Comparison of ENCODE assay signal across 6 cellular contexts in the genomic region with DNA sequence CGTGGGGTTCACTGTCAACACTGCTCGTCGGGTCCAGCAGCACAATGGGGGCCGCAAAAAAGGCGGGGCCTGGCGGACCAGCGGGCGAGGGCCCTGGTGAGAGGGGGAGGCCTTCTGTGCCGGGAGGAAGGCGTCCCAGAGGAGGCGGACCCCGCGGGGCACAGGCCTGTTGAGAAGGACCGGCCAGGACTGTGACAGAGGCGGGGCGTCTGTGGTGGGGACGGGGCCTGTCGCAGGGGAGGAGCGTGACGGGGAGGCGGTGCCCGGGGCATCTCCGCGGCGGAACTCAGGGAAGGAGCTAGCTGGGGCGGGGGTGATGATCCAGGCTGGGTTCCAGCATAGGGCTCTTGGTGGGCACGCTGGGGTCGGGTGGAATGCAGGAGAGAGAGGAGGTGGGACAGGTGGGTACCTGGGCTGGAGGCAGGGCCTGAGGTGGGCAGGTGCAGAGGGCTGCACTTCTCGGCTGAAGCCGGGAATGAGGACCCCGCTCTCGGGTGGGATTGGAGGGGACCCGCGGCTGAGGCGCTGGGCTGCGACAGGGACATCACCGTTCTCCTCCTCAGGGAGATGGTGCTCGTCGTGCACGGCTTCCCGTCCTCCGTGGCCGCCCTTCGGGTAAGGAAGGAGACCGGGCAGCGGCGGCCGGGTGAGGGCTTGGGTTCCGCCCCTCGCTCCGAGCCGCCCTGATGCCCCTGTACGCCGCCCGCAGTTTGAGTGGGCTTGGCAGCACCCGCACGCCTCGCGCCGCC. TPM values are rescaled to one million over a fixed set of nuclear protein-coding genes. Genes with fewer than 3 reads are reported as not detected.
DNase-seq lines count a peak whose midpoint lies in the region; ATAC-seq, FAIRE-seq and TF ChIP-seq lines count a peak whose summit lies in the region.
"Not testable (repeated sequence)": the region's sequence is repeated elsewhere in the genome, so short reads cannot be mapped to it uniquely, and the experiment has no call there.

No MANE protein-coding gene starts in this region.

- H3K4me2 ChIP-seq in K562 (ENCODE audit: insufficient read depth, low read length), result peak overlapping the region; percentile 41; the same call in 1 of the 2 replicates

- CTCF ChIA-PET in K562 (lab: Yijun Ruan, JAX; ENCODE audit: low intra/inter-chr PET ratio), result not testable (repeated sequence)

- not testable (repeated sequence) for DNase-seq in Jurkat, Clone E6-1 (ENCODE audit: low read depth, low spot score); K562 (ENCODE audit: extremely low read depth in 1 of 4, low spot score in 3 of 4); kidney epithelial cell (ENCODE audit: low read depth)

- not testable (repeated sequence) for H4K20me1 ChIP-seq in K562 (replicated peaks; ENCODE audit: control insufficient read depth, insufficient read depth, low read length)

- H3K27ac Mint-ChIP-seq in stimulated activated memory B cell treated with anti-CD40 and anti-IgM and Interleukin-4, amounts not matched to agents 10 μg/mL and 1 μg/mL and 100 μg/mL, for 72 hours, result not testable (repeated sequence)

- not testable (repeated sequence) for H3K4me1 ChIP-seq in K562 (replicated peaks in 1 of 2; ENCODE audit: control insufficient read depth in 2 of 2, insufficient read depth in 2 of 2, low read length in 2 of 2)

- H3K4me3 ChIP-seq in Jurkat, Clone E6-1 (ENCODE audit: low read length), result peak overlapping the region; percentile 45
- not testable (repeated sequence) for H3K4me3 ChIP-seq in K562
- peak overlapping the region; percentile 47 for H3K4me3 ChIP-seq in kidney epithelial cell (ENCODE audit: low read depth, low read length)

- not testable (repeated sequence) for H3K4me1 Mint-ChIP-seq in stimulated activated memory B cell treated with anti-CD40 and anti-IgM and Interleukin-4, amounts not matched to agents 10 μg/mL and 1 μg/mL and 100 μg/mL, for 72 hours

- not testable (repeated sequence) for H3K4me3 Mint-ChIP-seq in stimulated activated memory B cell treated with anti-CD40 and anti-IgM and Interleukin-4, amounts not matched to agents 10 μg/mL and 1 μg/mL and 100 μg/mL, for 72 hours

- not testable (repeated sequence) for H3K9me3 ChIP-seq in K562 (replicated peaks; ENCODE audit: control insufficient read depth, insufficient read depth, low read depth, low read length)

- not testable (repeated sequence) for TF ChIP-seq POLR2A in K562 (conservative IDR thresholded peaks at IDR 0.05)

- not testable (repeated sequence) for H3K27me3 Mint-ChIP-seq in stimulated activated memory B cell treated with anti-CD40 and anti-IgM and Interleukin-4, amounts not matched to agents 10 μg/mL and 1 μg/mL and 100 μg/mL, for 72 hours

- FAIRE-seq in K562 (lab: Jason Lieb, UNC), result peak; percentile 63

- H3K36me3 ChIP-seq in K562 (ENCODE audit: control insufficient read depth, insufficient read depth, low read length); kidney epithelial cell (ENCODE audit: control insufficient read depth, insufficient read depth, low read length): not testable (repeated sequence)

- H3K27me3 ChIP-seq in K562 (ENCODE audit: control insufficient read depth in 2 of 2, insufficient read depth in 2 of 2, low read length in 2 of 2); kidney epithelial cell (ENCODE audit: control insufficient read depth, insufficient read depth, low read length): not testable (repeated sequence)

- not testable (repeated sequence) for H3K27ac ChIP-seq in K562 (ENCODE audit: extremely low read depth, low read depth, low read length)

- not testable (repeated sequence) for H3K9me3 Mint-ChIP-seq in stimulated activated memory B cell treated with anti-CD40 and anti-IgM and Interleukin-4, amounts not matched to agents 10 μg/mL and 1 μg/mL and 100 μg/mL, for 72 hours

- not testable (repeated sequence) for H3K79me2 ChIP-seq in K562 (ENCODE audit: control insufficient read depth, insufficient read depth, low read length)

- H3K36me3 Mint-ChIP-seq in stimulated activated memory B cell treated with anti-CD40 and anti-IgM and Interleukin-4, amounts not matched to agents 10 μg/mL and 1 μg/mL and 100 μg/mL, for 72 hours, result not testable (repeated sequence)

- not testable (repeated sequence) for TF ChIP-seq CTCF in K562 (IDR thresholded peaks at IDR 0.05 in 2 of 3, conservative IDR thresholded peaks at IDR 0.05 in 1 of 3; ENCODE audit: insufficient read depth in 2 of 3, low read depth in 1 of 3, low read length in 3 of 3); kidney epithelial cell (IDR thresholded peaks at IDR 0.05; ENCODE audit: insufficient read depth, low read length, poor library complexity, severe bottlenecking)

- 42% methylated on average over 9 of the region's 60 CpGs for WGBS in K562 (ENCODE audit: insufficient coverage, low coverage, missing lambda C conversion rate)

- H3K9me1 ChIP-seq in K562 (ENCODE audit: control insufficient read depth, insufficient read depth, low read length), result not testable (repeated sequence)

- peak overlapping the region in 1 of 2 experiments; percentile 68; a peak in 1 of 4 replicates for H3K9ac ChIP-seq in K562 (ENCODE audit: insufficient read depth in 1 of 2, low read depth in 2 of 2, low read length in 2 of 2)

- ATAC-seq in GM18519 (IDR thresholded peaks at IDR 0.05; ENCODE audit: low FRiP score, unreplicated experiment) (peak; percentile 32), HG02610 (IDR thresholded peaks at IDR 0.05; ENCODE audit: unreplicated experiment) (peak; percentile 61), K562 (peak; percentile 88)
- ATAC-seq in stimulated activated memory B cell treated with anti-CD40 and anti-IgM and Interleukin-4, amounts not matched to agents 10 μg/mL and 1 μg/mL and 100 μg/mL, for 72 hours, result peak; percentile 88

- TF ChIP-seq RAD21 in K562 (CRISPR knock-in tag; conservative IDR thresholded peaks at IDR 0.05 in 1 of 2, IDR thresholded peaks at IDR 0.05 in 1 of 2), result not testable (repeated sequence)

- not testable (repeated sequence) for TF ChIP-seq EP300 in K562 (IDR thresholded peaks at IDR 0.05; ENCODE audit: low read length)

- in situ Hi-C loops in K562 (cut with MboI), result loop anchor here (10.0 kb wide), 1 partner anchor 210 kb away; a partner anchor contains a TSS

- POLR2A ChIA-PET in K562 (lab: Yijun Ruan, JAX), result not testable (repeated sequence)

- TSS peak; percentile 96 for BruUV-seq in K562 (replicated peaks; lab: Mats Ljungman, UMichigan)

- intact Hi-C loops in K562 (cut with micrococcal nuclease), result not testable (repeated sequence)

- not testable (repeated sequence) for H2AFZ ChIP-seq in K562 (ENCODE audit: low read depth, low read length)

RNA-seq across cellular contexts. Expression of a gene that starts 0.7 kb away (rescaled TPM):
- 109 TPM for polyA plus RNA-seq in Jurkat, Clone E6-1 (2012; ENCODE audit: insufficient read depth, insufficient read length)
- 63.6 and 162 TPM in 2 replicates for total RNA-seq in K562 (2011; cell fraction: chromatin; rRNA removed; ENCODE audit: low replicate concordance)
- total RNA-seq in K562 (2011; cell fraction: nucleolus; rRNA removed), result 85.6 and 99.5 TPM in 2 replicates
- 74.1 and 87.1 TPM in 2 replicates for total RNA-seq in K562 (2011; cell fraction: nucleoplasm; rRNA removed)
- 72.3 and 86.5 TPM in 2 replicates for total RNA-seq in K562 (2014; rRNA removed)
- 10.9 and 11.6 TPM in 2 replicates for total RNA-seq in K562 (2014; rRNA removed; fragmentation: Illumina TruSeq; extraction: Trizol)
- total RNA-seq in K562 (2015; rRNA removed; fragmentation: Illumina TruSeq; extraction: Trizol), result 18.4 and 21.0 TPM in 2 replicates
- 48.1 and 52.5 TPM in 2 replicates for total RNA-seq in K562 (2021)
- polyA plus RNA-seq in K562 (2011; rRNA removed), result 6.9 and 13.2 TPM in 2 replicates
- polyA plus RNA-seq in K562 (2011; cell fraction: cytosol; rRNA removed), result 6.0 and 35.1 TPM in 2 replicates
- polyA plus RNA-seq in K562 (2011; cell fraction: nucleus; rRNA removed), result 35.2 and 63.9 TPM in 2 replicates
- polyA plus RNA-seq in K562 (2012), result 45.1 and 50.2 TPM in 2 replicates
- 7.9 and 8.5 TPM in 2 replicates for polyA plus RNA-seq in K562 (2014; fragmentation: Illumina TruSeq; extraction: Trizol)
- polyA plus RNA-seq in K562 (2014; fragmentation: Nextera tagmentation; extraction: Ambion mirVana), result 1 to 10 TPM; 2.3 to 2.5 TPM
- 39.3 and 44.5 TPM in 2 replicates for polyA plus RNA-seq in K562 (2014; rRNA removed)
- 4.6 and 6.6 TPM in 2 replicates for polyA minus RNA-seq in K562 (2011; rRNA and poly(A)+ RNA removed)
- polyA minus RNA-seq in K562 (2011; cell fraction: cytosol; rRNA and poly(A)+ RNA removed), result 18.7 and 23.2 TPM in 2 replicates
- polyA minus RNA-seq in K562 (2011; cell fraction: nucleus; rRNA and poly(A)+ RNA removed), result 19.8 and 21.0 TPM in 2 replicates
- total RNA-seq in kidney epithelial cell, result 35.0 and 45.4 TPM in 2 replicates

RNA-seq across cellular contexts. Expression of a gene that starts 0.9 kb away (rescaled TPM):
- polyA plus RNA-seq in Jurkat, Clone E6-1 (2012; ENCODE audit: insufficient read depth, insufficient read length), result 501 TPM
- 14.9 TPM in 1 of 2 replicates, not detected in the other for total RNA-seq in K562 (2011; cell fraction: chromatin; rRNA removed; ENCODE audit: low replicate concordance)
- total RNA-seq in K562 (2011; cell fraction: nucleolus; rRNA removed), result 14.7 and 26.2 TPM in 2 replicates
- total RNA-seq in K562 (2011; cell fraction: nucleoplasm; rRNA removed), result 4.7 and 6.4 TPM in 2 replicates
- total RNA-seq in K562 (2014; rRNA removed) (72.1 and 88.6 TPM in 2 replicates), K562 (2014; rRNA removed; fragmentation: Illumina TruSeq; extraction: Trizol) (117 and 181 TPM in 2 replicates), K562 (2015; rRNA removed; fragmentation: Illumina TruSeq; extraction: Trizol) (200 and 209 TPM in 2 replicates), K562 (2021) (259 and 310 TPM in 2 replicates), kidney epithelial cell (312 and 512 TPM in 2 replicates)
- polyA plus RNA-seq in K562 (2011; rRNA removed) (43.9 and 49.0 TPM in 2 replicates), K562 (2014; fragmentation: Illumina TruSeq; extraction: Trizol) (87.3 and 150 TPM in 2 replicates), K562 (2014; fragmentation: Nextera tagmentation; extraction: Ambion mirVana) (100 to 1,000 TPM; 158 to 195 TPM), K562 (2014; rRNA removed) (159 and 613 TPM in 2 replicates)
- polyA plus RNA-seq in K562 (2011; cell fraction: cytosol; rRNA removed), result 390 and 438 TPM in 2 replicates
- 48.2 and 90.1 TPM in 2 replicates for polyA plus RNA-seq in K562 (2011; cell fraction: nucleus; rRNA removed)
- polyA plus RNA-seq in K562 (2012), result 150 and 359 TPM in 2 replicates
- polyA minus RNA-seq in K562 (2011; rRNA and poly(A)+ RNA removed), result 20.9 and 28.1 TPM in 2 replicates
- polyA minus RNA-seq in K562 (2011; cell fraction: cytosol; rRNA and poly(A)+ RNA removed), result 22.7 and 54.4 TPM in 2 replicates
- 5.9 and 9.0 TPM in 2 replicates for polyA minus RNA-seq in K562 (2011; cell fraction: nucleus; rRNA and poly(A)+ RNA removed)

RNA-seq across cellular contexts. Expression of a gene that starts 4.7 kb away (rescaled TPM):
- 21.4 TPM for polyA plus RNA-seq in Jurkat, Clone E6-1 (2012; ENCODE audit: insufficient read depth, insufficient read length)
- 16.6 and 51.4 TPM in 2 replicates for total RNA-seq in K562 (2011; cell fraction: chromatin; rRNA removed; ENCODE audit: low replicate concordance)
- total RNA-seq in K562 (2011; cell fraction: nucleolus; rRNA removed), result 23.6 and 24.3 TPM in 2 replicates
- total RNA-seq in K562 (2011; cell fraction: nucleoplasm; rRNA removed), result 9.5 and 13.9 TPM in 2 replicates
- total RNA-seq in K562 (2014; rRNA removed), result 3.8 and 8.4 TPM in 2 replicates
- total RNA-seq in K562 (2014; rRNA removed; fragmentation: Illumina TruSeq; extraction: Trizol), result 2.4 and 3.9 TPM in 2 replicates
- 7.3 and 8.6 TPM in 2 replicates for total RNA-seq in K562 (2015; rRNA removed; fragmentation: Illumina TruSeq; extraction: Trizol)
- total RNA-seq in K562 (2021), result 4.7 and 10.6 TPM in 2 replicates
- polyA plus RNA-seq in K562 (2011; rRNA removed), result 7.5 and 9.7 TPM in 2 replicates
- 2.3 and 5.7 TPM in 2 replicates for polyA plus RNA-seq in K562 (2011; cell fraction: cytosol; rRNA removed)
- 26.4 and 36.6 TPM in 2 replicates for polyA plus RNA-seq in K562 (2011; cell fraction: nucleus; rRNA removed)
- polyA plus RNA-seq in K562 (2012), result 6.7 and 17.0 TPM in 2 replicates
- 17.8 and 18.0 TPM in 2 replicates for polyA plus RNA-seq in K562 (2014; fragmentation: Illumina TruSeq; extraction: Trizol)
- polyA plus RNA-seq in K562 (2014; fragmentation: Nextera tagmentation; extraction: Ambion mirVana), result 1 to 10 TPM; 5.0 to 7.1 TPM
- polyA plus RNA-seq in K562 (2014; rRNA removed), result 7.7 and 8.3 TPM in 2 replicates
- polyA minus RNA-seq in K562 (2011; rRNA and poly(A)+ RNA removed), result 1.6 TPM in 2 replicates
- polyA minus RNA-seq in K562 (2011; cell fraction: cytosol; rRNA and poly(A)+ RNA removed), result 3.5 TPM in 1 of 2 replicates, not detected in the other
- 5.4 and 7.7 TPM in 2 replicates for polyA minus RNA-seq in K562 (2011; cell fraction: nucleus; rRNA and poly(A)+ RNA removed)
- 2.2 and 6.3 TPM in 2 replicates for total RNA-seq in kidney epithelial cell

RNA-seq across cellular contexts. Expression of a gene that starts 10.9 kb away (rescaled TPM):
- 975 TPM for polyA plus RNA-seq in Jurkat, Clone E6-1 (2012; ENCODE audit: insufficient read depth, insufficient read length)
- 1.4 and 6.7 TPM in 2 replicates for total RNA-seq in K562 (2011; cell fraction: chromatin; rRNA removed; ENCODE audit: low replicate concordance)
- total RNA-seq in K562 (2011; cell fraction: nucleolus; rRNA removed), result 4.3 and 5.3 TPM in 2 replicates
- 1.7 and 3.4 TPM in 2 replicates for total RNA-seq in K562 (2011; cell fraction: nucleoplasm; rRNA removed)
- 7.6 and 7.8 TPM in 2 replicates for total RNA-seq in K562 (2014; rRNA removed)
- 1.3 and 2.2 TPM in 2 replicates for total RNA-seq in K562 (2014; rRNA removed; fragmentation: Illumina TruSeq; extraction: Trizol)
- total RNA-seq in K562 (2015; rRNA removed; fragmentation: Illumina TruSeq; extraction: Trizol), result 17.4 and 18.5 TPM in 2 replicates
- 17.8 and 21.1 TPM in 2 replicates for total RNA-seq in K562 (2021)
- polyA plus RNA-seq in K562 (2011; rRNA removed), result 6.8 and 23.9 TPM in 2 replicates
- 21.5 and 33.0 TPM in 2 replicates for polyA plus RNA-seq in K562 (2011; cell fraction: cytosol; rRNA removed)
- polyA plus RNA-seq in K562 (2011; cell fraction: nucleus; rRNA removed), result 21.8 and 31.6 TPM in 2 replicates
- polyA plus RNA-seq in K562 (2012), result 10.2 and 42.2 TPM in 2 replicates
- polyA plus RNA-seq in K562 (2014; fragmentation: Illumina TruSeq; extraction: Trizol), result 8.3 and 14.3 TPM in 2 replicates
- polyA plus RNA-seq in K562 (2014; fragmentation: Nextera tagmentation; extraction: Ambion mirVana), result under 1 TPM; 0.22 to 0.31 TPM
- 19.1 and 23.8 TPM in 2 replicates for polyA plus RNA-seq in K562 (2014; rRNA removed)
- 3.4 and 4.6 TPM in 2 replicates for polyA minus RNA-seq in K562 (2011; rRNA and poly(A)+ RNA removed)
- 5.8 and 15.8 TPM in 2 replicates for polyA minus RNA-seq in K562 (2011; cell fraction: cytosol; rRNA and poly(A)+ RNA removed)
- polyA minus RNA-seq in K562 (2011; cell fraction: nucleus; rRNA and poly(A)+ RNA removed), result 2.6 and 7.7 TPM in 2 replicates
- total RNA-seq in kidney epithelial cell, result 9.7 and 10.8 TPM in 2 replicates

RNA-seq across cellular contexts. Expression of a gene that starts 53.9 kb away (rescaled TPM):
- 6.7 TPM for polyA plus RNA-seq in Jurkat, Clone E6-1 (2012; ENCODE audit: insufficient read depth, insufficient read length)
- 30.9 and 101 TPM in 2 replicates for total RNA-seq in K562 (2011; cell fraction: chromatin; rRNA removed; ENCODE audit: low replicate concordance)
- 4.3 and 5.8 TPM in 2 replicates for total RNA-seq in K562 (2011; cell fraction: nucleolus; rRNA removed)
- total RNA-seq in K562 (2011; cell fraction: nucleoplasm; rRNA removed), result 19.0 and 118 TPM in 2 replicates
- total RNA-seq in K562 (2014; rRNA removed), result 0.65 and 0.77 TPM in 2 replicates
- 2.9 and 3.9 TPM in 2 replicates for total RNA-seq in K562 (2014; rRNA removed; fragmentation: Illumina TruSeq; extraction: Trizol)
- 1.8 and 3.1 TPM in 2 replicates for total RNA-seq in K562 (2015; rRNA removed; fragmentation: Illumina TruSeq; extraction: Trizol)
- total RNA-seq in K562 (2021), result 8.2 and 9.4 TPM in 2 replicates
- 2.7 and 5.8 TPM in 2 replicates for polyA plus RNA-seq in K562 (2011; rRNA removed)
- 1.3 and 1.4 TPM in 2 replicates for polyA plus RNA-seq in K562 (2011; cell fraction: cytosol; rRNA removed)
- polyA plus RNA-seq in K562 (2011; cell fraction: nucleus; rRNA removed), result 17.0 and 19.1 TPM in 2 replicates
- 1.4 and 3.0 TPM in 2 replicates for polyA plus RNA-seq in K562 (2012)
- 2.5 and 3.3 TPM in 2 replicates for polyA plus RNA-seq in K562 (2014; fragmentation: Illumina TruSeq; extraction: Trizol)
- polyA plus RNA-seq in K562 (2014; fragmentation: Nextera tagmentation; extraction: Ambion mirVana), result under 1 TPM; 0.31 to 0.76 TPM
- polyA plus RNA-seq in K562 (2014; rRNA removed), result 4.4 and 10.1 TPM in 2 replicates
- 5.8 and 12.4 TPM in 2 replicates for polyA minus RNA-seq in K562 (2011; rRNA and poly(A)+ RNA removed)
- 1.9 TPM in 1 of 2 replicates, not detected in the other for polyA minus RNA-seq in K562 (2011; cell fraction: cytosol; rRNA and poly(A)+ RNA removed)
- polyA minus RNA-seq in K562 (2011; cell fraction: nucleus; rRNA and poly(A)+ RNA removed), result 2.0 and 2.9 TPM in 2 replicates
- 0.46 and 0.55 TPM in 2 replicates for total RNA-seq in kidney epithelial cell

Comparison
In these comparisons a context has a peak if more than half of its experiments do, and no peak if none do; other contexts are left out.
1. ATAC-seq: peak in every context shown above with its lines; median percentile 88 in K562; 88 in stimulated activated memory B cell treated with anti-CD40 and anti-IgM and Interleukin-4, amounts not matched to agents 10 μg/mL and 1 μg/mL and 100 μg/mL, for 72 hours; 61 in HG02610; 32 in GM18519.